ENCODE assay signal across 25 cellular contexts in the genomic region with DNA sequence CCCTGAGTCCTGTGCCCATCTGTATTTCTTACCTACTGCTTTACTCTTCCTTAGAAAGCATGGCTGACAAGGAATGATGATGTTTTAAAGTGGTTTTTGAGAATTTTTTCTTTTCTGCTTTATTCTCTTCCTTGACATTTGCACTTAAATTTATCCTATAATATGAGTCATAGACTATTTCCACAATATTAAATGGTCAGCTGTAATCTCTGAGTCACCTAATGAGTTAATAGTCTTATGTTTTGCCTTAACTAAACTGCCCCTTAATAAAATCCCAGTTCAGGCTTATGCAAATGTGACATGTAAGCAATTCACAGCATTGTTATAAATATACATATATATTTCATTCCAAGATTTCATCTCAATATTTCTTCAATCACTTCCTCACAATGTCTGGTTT. TPM values are rescaled to one million over a fixed set of nuclear protein-coding genes. Genes with fewer than 3 reads are reported as not detected.
DNase-seq lines count a peak whose midpoint lies in the region; ATAC-seq and TF ChIP-seq lines count a peak whose summit lies in the region.
"Had no signal": no experiment of that assay in that cellular context is flagged by ENCODE, and none has a peak within 500 bp of the region (broad histone marks: within the 10 kb centered on the region; RNA-seq: fewer than 3 reads in every experiment).

No MANE protein-coding gene starts in this region.

- TF ChIP-seq CTCF in adrenal gland (IDR thresholded peaks at IDR 0.05) = no peak
- no peak for TF ChIP-seq CTCF in fibroblast of lung (conservative IDR thresholded peaks at IDR 0.05 in 1 of 2, IDR thresholded peaks at IDR 0.05 in 1 of 2; ENCODE audit: low read depth in 1 of 2, low read length in 2 of 2)
- no peak for TF ChIP-seq CTCF in osteocyte (IDR thresholded peaks at IDR 0.05)
- no peak for TF ChIP-seq CTCF in psoas muscle (IDR thresholded peaks at IDR 0.05)

- H3K9ac ChIP-seq in fibroblast of lung (ENCODE audit: insufficient read depth, low read length) = no peak overlapping the region

- ATAC-seq in psoas muscle = no peak
- ATAC-seq: activated T-cell treated with anti-CD3 and anti-CD28 coated beads, Interleukin-2, amount 50 U/mL, for 72 hours; effector memory CD8-positive, alpha-beta T cell; HCT116; K562; naive thymus-derived CD8-positive, alpha-beta T cell had no signal

- no peaks in the 10 kb centered on the region for H3K27me3 Mint-ChIP-seq in osteocyte (ENCODE audit: unreplicated experiment)
- H3K27me3 Mint-ChIP-seq: activated naive CD4-positive, alpha-beta T cell treated with anti-CD3 and anti-CD28 coated beads, Interleukin-2, amount 10 ng/mL, durations not matched to agents 7 days and 5 days had no signal

- peak overlapping the region; percentile 27 for H3K27ac Mint-ChIP-seq in osteocyte (ENCODE audit: unreplicated experiment)
- H3K27ac Mint-ChIP-seq: activated naive CD4-positive, alpha-beta T cell treated with anti-CD3 and anti-CD28 coated beads, Interleukin-2, amount 10 ng/mL, durations not matched to agents 7 days and 5 days; activated T-cell treated with anti-CD3 and anti-CD28 coated beads, Interleukin-2, amount 50 U/mL, for 72 hours; effector memory CD8-positive, alpha-beta T cell; naive thymus-derived CD8-positive, alpha-beta T cell had no signal

- H3K27me3 ChIP-seq in adrenal gland (no peaks in the 10 kb centered on the region), fibroblast of lung (ENCODE audit: control insufficient read depth, insufficient read depth, low read length) (no peaks in the 10 kb centered on the region), psoas muscle (ENCODE audit: insufficient read depth in 3 of 3, low read length in 2 of 3) (peaks cover 0 to 4% (median 3%) of the 10 kb centered on the region in 3 donors)
- H3K27me3 ChIP-seq: suprapubic skin had no signal

- no peak overlapping the region for H2AFZ ChIP-seq in fibroblast of lung (ENCODE audit: low read length)
- H2AFZ ChIP-seq: PC-9 had no signal

- H3K4me1 ChIP-seq in adrenal gland (replicated peaks in 1 of 2) = peaks cover 32 to 39% of the 10 kb centered on the region in 2 donors
- H3K4me1 ChIP-seq in fibroblast of lung (ENCODE audit: control insufficient read depth, extremely low read depth, insufficient read depth, low read length) = no peaks in the 10 kb centered on the region
- H3K4me1 ChIP-seq in psoas muscle = no peaks in the 10 kb centered on the region

- no peaks in the 10 kb centered on the region for H4K20me1 ChIP-seq in fibroblast of lung (ENCODE audit: control insufficient read depth, extremely low read depth, insufficient read depth, low read length)

- H3K9me3 ChIP-seq in adrenal gland (replicated peaks in 1 of 3) (no peaks in the 10 kb centered on the region), fibroblast of lung (ENCODE audit: control insufficient read depth, insufficient read depth, low read depth, low read length) (no peaks in the 10 kb centered on the region), psoas muscle (no peaks in the 10 kb centered on the region)
- H3K9me3 ChIP-seq: suprapubic skin had no signal

- DNase-seq in HCEC 1CT (peak; percentile 58), adrenal gland (no peak), fibroblast of lung (ENCODE audit: low read depth in 2 of 2) (peak; percentile 70 to 74), osteocyte (ENCODE audit: extremely low spot score, unreplicated experiment) (no peak), NCI-H2107 (lab: John Stamatoyannopoulos, UW) (no peak), psoas muscle (no peak), cerebellar nuclear complex (lab: John Stamatoyannopoulos, UW) (no peak), GOT3 (lab: John Stamatoyannopoulos, UW) (no peak)
- DNase-seq: activated CD4-positive, alpha-beta T cell treated with anti-CD3 and anti-CD28 coated beads for 4 hours; activated naive CD4-positive, alpha-beta T cell treated with anti-CD3 and anti-CD28 coated beads, Interleukin-2, amount 10 ng/mL, durations not matched to agents 7 days and 5 days; activated T-cell treated with anti-CD3 and anti-CD28 coated beads, Interleukin-2, amount 50 U/mL, for 72 hours; aorta; effector memory CD8-positive, alpha-beta T cell; head of caudate nucleus; naive thymus-derived CD8-positive, alpha-beta T cell; NCI-H187 treated with DMSO at 0.1 percent for 48 hours; NCI-H226; NCI-H774; PC-9; posterior cingulate gyrus; SIG-M5; T-helper 1 cell had no signal

- H3K4me3 Mint-ChIP-seq in osteocyte (ENCODE audit: unreplicated experiment) = no peak overlapping the region
- H3K4me3 Mint-ChIP-seq: activated naive CD4-positive, alpha-beta T cell treated with anti-CD3 and anti-CD28 coated beads, Interleukin-2, amount 10 ng/mL, durations not matched to agents 7 days and 5 days; activated T-cell treated with anti-CD3 and anti-CD28 coated beads, Interleukin-2, amount 50 U/mL, for 72 hours; effector memory CD8-positive, alpha-beta T cell; naive thymus-derived CD8-positive, alpha-beta T cell had no signal

- no peak for TF ChIP-seq POLR2A in adrenal gland (IDR thresholded peaks at IDR 0.05)

- H3K27ac ChIP-seq in adrenal gland (peak overlapping the region in 3 of 5 donors; percentile 2 to 59 (median 48)), fibroblast of lung (ENCODE audit: insufficient read depth, low read length) (no peak overlapping the region), psoas muscle (no peak overlapping the region)
- H3K27ac ChIP-seq: PC-9, suprapubic skin had no signal

- H3K4me1 Mint-ChIP-seq in osteocyte (ENCODE audit: unreplicated experiment) = peaks cover 45% of the 10 kb centered on the region
- H3K4me1 Mint-ChIP-seq: activated naive CD4-positive, alpha-beta T cell treated with anti-CD3 and anti-CD28 coated beads, Interleukin-2, amount 10 ng/mL, durations not matched to agents 7 days and 5 days; naive thymus-derived CD8-positive, alpha-beta T cell had no signal

- intact Hi-C loops in adrenal gland (cut with DNase I) = no loop called here
- intact Hi-C loops in psoas muscle (cut with DNase I) = no loop called here

- H3K36me3 Mint-ChIP-seq in osteocyte (ENCODE audit: unreplicated experiment) = peaks cover 45% of the 10 kb centered on the region
- H3K36me3 Mint-ChIP-seq: activated naive CD4-positive, alpha-beta T cell treated with anti-CD3 and anti-CD28 coated beads, Interleukin-2, amount 10 ng/mL, durations not matched to agents 7 days and 5 days; naive thymus-derived CD8-positive, alpha-beta T cell had no signal

- no peak overlapping the region for H3K4me3 ChIP-seq in adrenal gland
- no peak overlapping the region for H3K4me3 ChIP-seq in fibroblast of lung (replicated peaks in 1 of 4; ENCODE audit: control extremely low read depth in 1 of 4, insufficient read depth in 1 of 4, low read depth in 3 of 4, low read length in 4 of 4)
- H3K4me3 ChIP-seq in psoas muscle = no peak overlapping the region
- H3K4me3 ChIP-seq: K562, PC-9, suprapubic skin had no signal

- H3K9me3 Mint-ChIP-seq in osteocyte (ENCODE audit: unreplicated experiment) = no peaks in the 10 kb centered on the region
- H3K9me3 Mint-ChIP-seq: activated naive CD4-positive, alpha-beta T cell treated with anti-CD3 and anti-CD28 coated beads, Interleukin-2, amount 10 ng/mL, durations not matched to agents 7 days and 5 days; effector memory CD8-positive, alpha-beta T cell had no signal

- peak overlapping the region; percentile 16 for H3K4me2 ChIP-seq in fibroblast of lung (ENCODE audit: extremely low read depth, insufficient read depth, low read length)
- H3K4me2 ChIP-seq: PC-9 had no signal

- H3K36me3 ChIP-seq in adrenal gland (replicated peaks in 1 of 2) = no peaks in the 10 kb centered on the region
- H3K36me3 ChIP-seq in fibroblast of lung (ENCODE audit: control insufficient read depth, insufficient read depth, low read length) = no peaks in the 10 kb centered on the region
- H3K36me3 ChIP-seq in psoas muscle (ENCODE audit: insufficient read depth in 1 of 2, low read depth in 1 of 2) = no peaks in the 10 kb centered on the region
- H3K36me3 ChIP-seq: suprapubic skin had no signal

- peaks cover 4% of the 10 kb centered on the region for H3K79me2 ChIP-seq in fibroblast of lung (ENCODE audit: control insufficient read depth, insufficient read depth, low read length)

RNA-seq across cellular contexts. Expression of gene MEIS2, which starts 23.8 kb away (rescaled TPM):
- total RNA-seq in adrenal gland (100 to 1,000 TPM in 3 of 8 donors, 10 to 100 TPM in 5; 45.0 to 139 (median 76.1) TPM), fibroblast of lung (16.9 and 31.0 TPM in 2 replicates), osteocyte (79.9 and 82.8 TPM in 2 replicates), psoas muscle (10 to 100 TPM in 2 of 4 donors, 1 to 10 TPM in 2; 1.9 to 24.3 (median 9.2) TPM)
- polyA plus RNA-seq in adrenal gland (10 to 100 TPM; 36.2 to 75.3 (median 38.4) TPM), fibroblast of lung (37.1 and 40.2 TPM in 2 replicates), psoas muscle (1 to 10 TPM in 2 of 3 donors, under 1 TPM in 1; 0.42 to 1.4 (median 1.1) TPM)
- polyA plus RNA-seq in fibroblast of lung (2012) = 42.3 and 48.9 TPM in 2 replicates
- polyA minus RNA-seq in fibroblast of lung (ENCODE audit: low replicate concordance) = 68.8 and 77.4 TPM in 2 replicates
- total RNA-seq: naive thymus-derived CD8-positive, alpha-beta T cell had no signal
- polyA plus RNA-seq: naive thymus-derived CD8-positive, alpha-beta T cell had no signal

Comparison
In these comparisons a context has a peak if more than half of its experiments do, and no peak if none do; other contexts are left out.
1. DNase-seq: peak in HCEC 1CT (single experiment) and fibroblast of lung (2 of 2); none in adrenal gland (0 of 7), osteocyte (single experiment), NCI-H2107 (single experiment), psoas muscle (0 of 2), cerebellar nuclear complex (0 of 2) and GOT3 (single experiment).
2. H3K27ac ChIP-seq: peak in adrenal gland (3 of 5); none in fibroblast of lung (single experiment) and psoas muscle (single experiment).